In the genomic region with DNA sequence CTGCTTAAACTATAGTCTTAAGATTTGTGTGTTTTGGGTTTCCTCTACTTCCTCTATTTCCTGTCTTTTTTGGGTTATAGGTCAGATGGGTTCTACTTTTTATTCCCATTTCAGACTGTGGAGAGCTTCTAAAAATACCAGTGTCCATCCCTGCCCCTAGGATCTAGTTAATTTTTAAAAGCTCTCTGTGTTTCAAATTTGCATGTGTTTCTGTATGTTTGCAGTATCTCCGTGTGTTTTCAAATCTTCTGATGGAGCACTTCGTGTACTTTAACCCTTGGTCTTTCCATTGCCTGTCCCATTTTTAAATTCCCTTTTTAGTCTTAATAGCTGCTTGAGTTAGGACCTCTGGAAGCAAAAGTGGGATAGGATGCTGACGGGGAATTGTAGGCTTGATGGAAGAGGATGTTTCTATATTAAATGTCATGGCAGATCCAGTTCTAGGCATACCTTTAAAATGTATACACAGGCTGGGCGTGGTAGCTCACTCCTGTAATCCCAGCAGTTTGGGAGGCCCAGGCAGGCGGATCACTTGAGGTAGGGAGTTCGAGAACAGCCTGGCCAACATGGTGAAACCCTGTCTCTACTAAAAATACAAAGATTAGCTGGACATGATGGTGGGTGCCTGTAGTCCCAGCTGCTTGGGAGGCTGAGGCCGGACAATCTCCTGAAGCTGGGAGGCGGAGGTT, we compare ENCODE assay signal across 1 cellular context.
TF ChIP-seq lines count a peak whose summit lies in the region.

No MANE protein-coding gene starts in this region.

TF ChIP-seq in K562, 482 proteins besides CTCF, POLR2A, EP300 and RAD21 (continued from another document):
- TF ChIP-seq, protein P1, sequence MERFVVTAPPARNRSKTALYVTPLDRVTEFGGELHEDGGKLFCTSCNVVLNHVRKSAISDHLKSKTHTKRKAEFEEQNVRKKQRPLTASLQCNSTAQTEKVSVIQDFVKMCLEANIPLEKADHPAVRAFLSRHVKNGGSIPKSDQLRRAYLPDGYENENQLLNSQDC (CRISPR knock-in tag; IDR thresholded peaks at IDR 0.05): no peak
- TF ChIP-seq, protein P2, sequence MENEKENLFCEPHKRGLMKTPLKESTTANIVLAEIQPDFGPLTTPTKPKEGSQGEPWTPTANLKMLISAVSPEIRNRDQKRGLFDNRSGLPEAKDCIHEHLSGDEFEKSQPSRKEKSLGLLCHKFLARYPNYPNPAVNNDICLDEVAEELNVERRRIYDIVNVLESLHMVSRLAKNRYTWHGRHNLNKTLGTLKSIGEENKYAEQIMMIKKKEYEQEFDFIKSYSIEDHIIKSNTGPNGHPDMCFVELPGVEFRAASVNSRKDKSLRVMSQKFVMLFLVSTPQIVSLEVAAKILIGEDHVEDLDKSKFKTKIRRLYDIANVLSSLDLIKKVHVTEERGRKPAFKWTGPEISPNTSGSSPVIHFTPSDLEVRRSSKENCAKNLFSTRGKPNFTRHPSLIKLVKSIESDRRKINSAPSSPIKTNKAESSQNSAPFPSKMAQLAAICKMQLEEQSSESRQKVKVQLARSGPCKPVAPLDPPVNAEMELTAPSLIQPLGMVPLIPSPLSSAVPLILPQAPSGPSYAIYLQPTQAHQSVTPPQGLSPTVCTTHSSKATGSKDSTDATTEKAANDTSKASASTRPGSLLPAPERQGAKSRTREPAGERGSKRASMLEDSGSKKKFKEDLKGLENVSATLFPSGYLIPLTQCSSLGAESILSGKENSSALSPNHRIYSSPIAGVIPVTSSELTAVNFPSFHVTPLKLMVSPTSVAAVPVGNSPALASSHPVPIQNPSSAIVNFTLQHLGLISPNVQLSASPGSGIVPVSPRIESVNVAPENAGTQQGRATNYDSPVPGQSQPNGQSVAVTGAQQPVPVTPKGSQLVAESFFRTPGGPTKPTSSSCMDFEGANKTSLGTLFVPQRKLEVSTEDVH (IDR thresholded peaks at IDR 0.05; ENCODE audit: low read depth, partially characterized antibody): no peak
- TF ChIP-seq, protein P3, sequence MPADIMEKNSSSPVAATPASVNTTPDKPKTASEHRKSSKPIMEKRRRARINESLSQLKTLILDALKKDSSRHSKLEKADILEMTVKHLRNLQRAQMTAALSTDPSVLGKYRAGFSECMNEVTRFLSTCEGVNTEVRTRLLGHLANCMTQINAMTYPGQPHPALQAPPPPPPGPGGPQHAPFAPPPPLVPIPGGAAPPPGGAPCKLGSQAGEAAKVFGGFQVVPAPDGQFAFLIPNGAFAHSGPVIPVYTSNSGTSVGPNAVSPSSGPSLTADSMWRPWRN (IDR thresholded peaks at IDR 0.05; ENCODE audit: low read depth): no peak
- no peak for TF ChIP-seq ZNF780A (CRISPR knock-in tag; IDR thresholded peaks at IDR 0.05)
- TF ChIP-seq MTA2 (IDR thresholded peaks at IDR 0.05; ENCODE audit: low read depth): no peak
- no peak for TF ChIP-seq MCM3 (IDR thresholded peaks at IDR 0.05)
